In the genomic region with DNA sequence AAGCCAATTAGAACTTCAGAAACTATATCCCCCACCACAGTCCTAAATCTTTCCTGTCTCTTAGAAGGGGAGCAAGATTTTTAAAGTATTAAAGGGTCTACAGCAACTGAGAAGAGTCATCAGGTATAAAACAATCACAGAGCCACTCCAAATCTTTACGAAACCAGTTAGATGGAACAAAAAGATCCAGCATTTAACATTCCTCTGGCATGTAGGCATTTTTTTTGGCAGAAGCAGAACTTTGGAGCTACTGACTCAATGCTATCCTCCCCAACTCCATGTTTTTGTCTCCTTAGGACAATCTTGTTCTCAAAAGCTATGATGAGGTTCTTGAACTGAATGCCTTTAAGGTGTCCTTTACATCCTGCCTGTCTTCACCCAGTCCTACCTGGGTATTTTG, we compare ENCODE assay signal across 23 cellular contexts.
DNase-seq lines count a peak whose midpoint lies in the region; ATAC-seq, FAIRE-seq and TF ChIP-seq lines count a peak whose summit lies in the region.
"Had no signal": no experiment of that assay in that cellular context is flagged by ENCODE, and none has a peak within 500 bp of the region (broad histone marks: within the 10 kb centered on the region; RNA-seq: fewer than 3 reads in every experiment).

No MANE protein-coding gene starts in this region.

- H3K4me1 ChIP-seq in breast epithelium (no peaks in the 10 kb centered on the region), astrocyte (ENCODE audit: insufficient read depth, low read length) (peaks cover 23% of the 10 kb centered on the region)

- H3K4me3 Mint-ChIP-seq in MCF 10A (ENCODE audit: unreplicated experiment) (no peak overlapping the region), astrocyte (ENCODE audit: unreplicated experiment) (no peak overlapping the region)
- H3K4me3 Mint-ChIP-seq: CD8-positive, alpha-beta T cell had no signal

- H3K36me3 Mint-ChIP-seq in MCF 10A (ENCODE audit: insufficient read depth, unreplicated experiment) = no peaks in the 10 kb centered on the region
- peaks cover 1% of the 10 kb centered on the region for H3K36me3 Mint-ChIP-seq in astrocyte (ENCODE audit: low read depth, unreplicated experiment)
- H3K36me3 Mint-ChIP-seq: CD8-positive, alpha-beta T cell had no signal

- no peak for FAIRE-seq in astrocyte (lab: Jason Lieb, UNC)
- FAIRE-seq: GM19239, K562 had no signal

- H3K36me3 ChIP-seq in breast epithelium = no peaks in the 10 kb centered on the region
- H3K36me3 ChIP-seq in astrocyte (ENCODE audit: insufficient read depth, low read length) = no peaks in the 10 kb centered on the region
- H3K36me3 ChIP-seq: BLaER1 treated with 17β-estradiol and CSF1 and Interleukin-3, amounts not matched to agents 10 nM and 100 nM had no signal

- H3K9ac ChIP-seq in astrocyte (ENCODE audit: low read length) = no peak overlapping the region
- H3K9ac ChIP-seq: BLaER1 treated with 17β-estradiol and CSF1 and Interleukin-3, amounts not matched to agents 10 nM and 100 nM had no signal

- DNase-seq in MCF 10A (ENCODE audit: unreplicated experiment) (peak; percentile 5), breast epithelium (ENCODE audit: low spot score in 2 of 2) (no peak), astrocyte (ENCODE audit: low read depth) (peak; percentile 26), fibroblast of mammary gland (ENCODE audit: low read depth) (peak; percentile 52), DMS53 treated with DMSO at 0.1 percent for 48 hours (lab: John Stamatoyannopoulos, UW; ENCODE audit: unreplicated experiment) (no peak), OCI-M2 (lab: John Stamatoyannopoulos, UW; ENCODE audit: unreplicated experiment) (no peak)
- DNase-seq in activated CD8-positive, alpha-beta memory T cell treated with anti-CD3 and anti-CD28 coated beads, Interleukin-2, amount 50 U/mL, for 48 hours = no peak
- DNase-seq: Calu3; CD8-positive, alpha-beta T cell; DMS53; GOT3; NCI-H1417 treated with DMSO at 0.1 percent for 48 hours; NCI-H187 treated with DMSO at 0.1 percent for 48 hours; NCI-H2227 treated with DMSO at 0.1 percent for 48 hours; NCI-H510A treated with DMSO at 0.1 percent for 48 hours; NCI-H774; SHP77 had no signal

- intact Hi-C loops in MCF 10A (cut with micrococcal nuclease) (no loop called here), breast epithelium (cut with DNase I; ENCODE audit: low total_unique reads) (no loop called here)

- no peaks in the 10 kb centered on the region for H3K79me2 ChIP-seq in astrocyte (ENCODE audit: insufficient read depth, low read length)

- no peak overlapping the region for H3K27ac ChIP-seq in breast epithelium
- H3K27ac ChIP-seq in astrocyte (ENCODE audit: low read depth, low read length) = no peak overlapping the region
- H3K27ac ChIP-seq: BLaER1 treated with 17β-estradiol and CSF1 and Interleukin-3, amounts not matched to agents 10 nM and 100 nM; SK-N-MC had no signal

- H3K4me3 ChIP-seq in breast epithelium = no peak overlapping the region
- H3K4me3 ChIP-seq in astrocyte (ENCODE audit: insufficient read depth, low read depth, low read length) = no peak overlapping the region
- H3K4me3 ChIP-seq in fibroblast of mammary gland (ENCODE audit: control insufficient read depth, low read depth, low read length) = no peak overlapping the region
- H3K4me3 ChIP-seq: BLaER1 treated with 17β-estradiol and CSF1 and Interleukin-3, amounts not matched to agents 10 nM and 100 nM; K562; SK-N-MC had no signal

- no peaks in the 10 kb centered on the region for H3K27me3 Mint-ChIP-seq in MCF 10A (ENCODE audit: insufficient read depth, unreplicated experiment)
- H3K27me3 Mint-ChIP-seq in astrocyte (ENCODE audit: low read depth, unreplicated experiment) = no peaks in the 10 kb centered on the region

- BruUV-seq in MCF 10A (replicated peaks; lab: Mats Ljungman, UMichigan) = no TSS peak

- H3K27me3 ChIP-seq in breast epithelium (no peaks in the 10 kb centered on the region), astrocyte (ENCODE audit: insufficient read depth, low read length) (no peaks in the 10 kb centered on the region)
- H3K27me3 ChIP-seq: BLaER1 treated with 17β-estradiol and CSF1 and Interleukin-3, amounts not matched to agents 10 nM and 100 nM had no signal

- TF ChIP-seq CTCF in MCF 10A (IDR thresholded peaks at IDR 0.05; ENCODE audit: unreplicated experiment) (no peak), breast epithelium (IDR thresholded peaks at IDR 0.05) (no peak), astrocyte (IDR thresholded peaks at IDR 0.05; ENCODE audit: insufficient read depth, low read depth, low read length) (no peak), fibroblast of mammary gland (conservative IDR thresholded peaks at IDR 0.05; ENCODE audit: control insufficient read depth, insufficient read depth, low read depth, low read length) (no peak)

- H3K9me3 Mint-ChIP-seq in MCF 10A (ENCODE audit: unreplicated experiment) (no peaks in the 10 kb centered on the region), astrocyte (ENCODE audit: unreplicated experiment) (peaks cover 3% of the 10 kb centered on the region)
- H3K9me3 Mint-ChIP-seq: CD8-positive, alpha-beta T cell had no signal

- no peak for ATAC-seq in GM18498 (IDR thresholded peaks at IDR 0.05; ENCODE audit: unreplicated experiment)
- ATAC-seq: CD8-positive, alpha-beta T cell; HCT116; K562 had no signal

- CTCF ChIA-PET in MCF 10A (lab: Yijun Ruan, JAX) = no interaction called here

- H3K9me3 ChIP-seq in breast epithelium (no peaks in the 10 kb centered on the region), astrocyte (ENCODE audit: insufficient read depth, low read depth, low read length) (no peaks in the 10 kb centered on the region)
- H3K9me3 ChIP-seq: BLaER1 treated with 17β-estradiol and CSF1 and Interleukin-3, amounts not matched to agents 10 nM and 100 nM had no signal

- no peak for TF ChIP-seq POLR2A in breast epithelium (IDR thresholded peaks at IDR 0.05)

- H3K4me1 Mint-ChIP-seq in MCF 10A (ENCODE audit: insufficient read depth, unreplicated experiment) = peaks cover 6% of the 10 kb centered on the region
- H3K4me1 Mint-ChIP-seq in astrocyte (ENCODE audit: low read depth, unreplicated experiment) = peaks cover 31% of the 10 kb centered on the region

- no peak overlapping the region for H3K4me2 ChIP-seq in astrocyte (ENCODE audit: low read length)
- H3K4me2 ChIP-seq: BLaER1 treated with 17β-estradiol and CSF1 and Interleukin-3, amounts not matched to agents 10 nM and 100 nM had no signal

- H3K27ac Mint-ChIP-seq in MCF 10A (ENCODE audit: low read depth, unreplicated experiment) (no peak overlapping the region), astrocyte (ENCODE audit: unreplicated experiment) (no peak overlapping the region)
- H3K27ac Mint-ChIP-seq: CD8-positive, alpha-beta T cell had no signal

- POLR2A ChIA-PET in MCF 10A (lab: Yijun Ruan, JAX) = interaction anchor here (0.6 kb wide), 1 partner anchor 137 kb away, joined by 3 read pairs; no protein-coding TSS in a partner anchor

- H2AFZ ChIP-seq in astrocyte (ENCODE audit: low read depth, low read length) = no peak overlapping the region

- no peaks in the 10 kb centered on the region for H4K20me1 ChIP-seq in astrocyte (ENCODE audit: insufficient read depth, low read length)
- H4K20me1 ChIP-seq: BLaER1 treated with 17β-estradiol and CSF1 and Interleukin-3, amounts not matched to agents 10 nM and 100 nM had no signal

Comparison
In these comparisons a context has a peak if more than half of its experiments do, and no peak if none do; other contexts are left out.
1. DNase-seq: peak in MCF 10A (single experiment), astrocyte (single experiment) and fibroblast of mammary gland (single experiment); none in breast epithelium (0 of 2), DMS53 treated with DMSO at 0.1 percent for 48 hours (single experiment), OCI-M2 (single experiment) and activated CD8-positive, alpha-beta memory T cell treated with anti-CD3 and anti-CD28 coated beads, Interleukin-2, amount 50 U/mL, for 48 hours (single experiment).